Comparison of ENCODE assay signal across 1 cellular context in genomic region chr4:40530961-40531635, GRCh38.
TF ChIP-seq lines count a peak whose summit lies in the region.

No MANE protein-coding gene starts in this region.

TF ChIP-seq in K562, 482 proteins besides CTCF, POLR2A, EP300 and RAD21 (continued from another document and continues in another):
- TF ChIP-seq CTCFL (IDR thresholded peaks at IDR 0.05; ENCODE audit: borderline replicate concordance, insufficient read depth, low read depth, low read length, poor library complexity, severe bottlenecking) (no peak), POLR3A (IDR thresholded peaks at IDR 0.05; ENCODE audit: borderline replicate concordance, extremely low read depth, insufficient read depth, insufficient read length) (no peak), SNIP1 (IDR thresholded peaks at IDR 0.05; ENCODE audit: low read depth) (no peak), MXI1 (IDR thresholded peaks at IDR 0.05; ENCODE audit: low read depth, low read length) (no peak), MLLT1 (IDR thresholded peaks at IDR 0.05) (peak; percentile 33 to 55; a peak in 1 of 4 replicates), NCOR1 (IDR thresholded peaks at IDR 0.05) (peak; percentile 59), ZNF274 (IDR thresholded peaks at IDR 0.05; ENCODE audit: borderline replicate concordance, low read depth, low read length) (no peak), GATAD2A (IDR thresholded peaks at IDR 0.05) (0 out of 2 replicates have a peak, but pooled peaks have one; percentile 43), PML (IDR thresholded peaks at IDR 0.05; ENCODE audit: low read length) (no peak), HDAC3 (IDR thresholded peaks at IDR 0.05; ENCODE audit: borderline replicate concordance, partially characterized antibody) (no peak), SMAD1 (IDR thresholded peaks at IDR 0.05; ENCODE audit: low read depth, low read length, partially characterized antibody) (no peak), SNRNP70 (optimal IDR thresholded peaks at IDR 0.05; ENCODE audit: low read depth, low read length) (no peak), ZNF24 (IDR thresholded peaks at IDR 0.05) (no peak), KDM4B (IDR thresholded peaks at IDR 0.05; ENCODE audit: borderline replicate concordance in 2 of 2, low read depth in 1 of 2) (no peak), PYGO2 (tag; IDR thresholded peaks at IDR 0.05) (no peak), NONO (IDR thresholded peaks at IDR 0.05; ENCODE audit: low read depth in 2 of 2, low read length in 1 of 2) (no peak), MTF1 (CRISPR knock-in tag; IDR thresholded peaks at IDR 0.05; ENCODE audit: borderline replicate concordance) (no peak), ARHGAP35 (IDR thresholded peaks at IDR 0.05; ENCODE audit: partially characterized antibody) (no peak), ZNF77 (CRISPR knock-in tag; IDR thresholded peaks at IDR 0.05) (no peak), ZC3H8 (IDR thresholded peaks at IDR 0.05) (no peak), ZKSCAN3 (CRISPR knock-in tag; IDR thresholded peaks at IDR 0.05) (no peak), KDM5B (IDR thresholded peaks at IDR 0.05; ENCODE audit: insufficient replicate concordance, low read depth, low read length) (no peak), ZNF41 (CRISPR knock-in tag; conservative IDR thresholded peaks at IDR 0.05) (no peak), NR2F6 (CRISPR knock-in tag; IDR thresholded peaks at IDR 0.05) (no peak), FOXM1 (IDR thresholded peaks at IDR 0.05; ENCODE audit: low read depth) (no peak), FOXM1 (CRISPR knock-in tag; IDR thresholded peaks at IDR 0.05; ENCODE audit: low read depth) (no peak), ZNF436 (CRISPR knock-in tag; IDR thresholded peaks at IDR 0.05) (no peak), SMARCA5 (IDR thresholded peaks at IDR 0.05) (no peak), TAF9B (IDR thresholded peaks at IDR 0.05; ENCODE audit: partially characterized antibody) (peak; percentile 48), TEAD1 (CRISPR knock-in tag; IDR thresholded peaks at IDR 0.05) (0 out of 4 replicates have a peak, but pooled peaks of 1 of the 2 experiments have one; percentile 51), COPS2 (conservative IDR thresholded peaks at IDR 0.05) (no peak), ZNF175 (CRISPR knock-in tag; IDR thresholded peaks at IDR 0.05; ENCODE audit: low read depth) (no peak), HNRNPL (IDR thresholded peaks at IDR 0.05; ENCODE audit: low read depth, low read length) (no peak), TCF7 (IDR thresholded peaks at IDR 0.05; ENCODE audit: borderline replicate concordance) (no peak), KAT8 (IDR thresholded peaks at IDR 0.05; ENCODE audit: low read depth) (no peak), HMGN3 (IDR thresholded peaks at IDR 0.05; ENCODE audit: borderline replicate concordance, extremely low read depth, insufficient read length, low read depth, low read length) (no peak)
- TF ChIP-seq, protein P1, sequence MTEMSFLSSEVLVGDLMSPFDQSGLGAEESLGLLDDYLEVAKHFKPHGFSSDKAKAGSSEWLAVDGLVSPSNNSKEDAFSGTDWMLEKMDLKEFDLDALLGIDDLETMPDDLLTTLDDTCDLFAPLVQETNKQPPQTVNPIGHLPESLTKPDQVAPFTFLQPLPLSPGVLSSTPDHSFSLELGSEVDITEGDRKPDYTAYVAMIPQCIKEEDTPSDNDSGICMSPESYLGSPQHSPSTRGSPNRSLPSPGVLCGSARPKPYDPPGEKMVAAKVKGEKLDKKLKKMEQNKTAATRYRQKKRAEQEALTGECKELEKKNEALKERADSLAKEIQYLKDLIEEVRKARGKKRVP (CRISPR knock-in tag; IDR thresholded peaks at IDR 0.05): no peak
- TF ChIP-seq, protein P2, sequence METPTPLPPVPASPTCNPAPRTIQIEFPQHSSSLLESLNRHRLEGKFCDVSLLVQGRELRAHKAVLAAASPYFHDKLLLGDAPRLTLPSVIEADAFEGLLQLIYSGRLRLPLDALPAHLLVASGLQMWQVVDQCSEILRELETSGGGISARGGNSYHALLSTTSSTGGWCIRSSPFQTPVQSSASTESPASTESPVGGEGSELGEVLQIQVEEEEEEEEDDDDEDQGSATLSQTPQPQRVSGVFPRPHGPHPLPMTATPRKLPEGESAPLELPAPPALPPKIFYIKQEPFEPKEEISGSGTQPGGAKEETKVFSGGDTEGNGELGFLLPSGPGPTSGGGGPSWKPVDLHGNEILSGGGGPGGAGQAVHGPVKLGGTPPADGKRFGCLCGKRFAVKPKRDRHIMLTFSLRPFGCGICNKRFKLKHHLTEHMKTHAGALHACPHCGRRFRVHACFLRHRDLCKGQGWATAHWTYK (CRISPR knock-in tag; IDR thresholded peaks at IDR 0.05): no peak
- TF ChIP-seq, protein P3, sequence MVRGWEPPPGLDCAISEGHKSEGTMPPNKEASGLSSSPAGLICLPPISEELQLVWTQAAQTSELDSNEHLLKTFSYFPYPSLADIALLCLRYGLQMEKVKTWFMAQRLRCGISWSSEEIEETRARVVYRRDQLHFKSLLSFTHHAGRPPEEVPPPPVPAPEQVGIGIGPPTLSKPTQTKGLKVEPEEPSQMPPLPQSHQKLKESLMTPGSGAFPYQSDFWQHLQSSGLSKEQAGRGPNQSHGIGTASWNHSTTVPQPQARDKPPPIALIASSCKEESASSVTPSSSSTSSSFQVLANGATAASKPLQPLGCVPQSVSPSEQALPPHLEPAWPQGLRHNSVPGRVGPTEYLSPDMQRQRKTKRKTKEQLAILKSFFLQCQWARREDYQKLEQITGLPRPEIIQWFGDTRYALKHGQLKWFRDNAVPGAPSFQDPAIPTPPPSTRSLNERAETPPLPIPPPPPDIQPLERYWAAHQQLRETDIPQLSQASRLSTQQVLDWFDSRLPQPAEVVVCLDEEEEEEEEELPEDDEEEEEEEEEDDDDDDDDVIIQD (CRISPR knock-in tag; IDR thresholded peaks at IDR 0.05): no peak
- TF ChIP-seq, protein P4, sequence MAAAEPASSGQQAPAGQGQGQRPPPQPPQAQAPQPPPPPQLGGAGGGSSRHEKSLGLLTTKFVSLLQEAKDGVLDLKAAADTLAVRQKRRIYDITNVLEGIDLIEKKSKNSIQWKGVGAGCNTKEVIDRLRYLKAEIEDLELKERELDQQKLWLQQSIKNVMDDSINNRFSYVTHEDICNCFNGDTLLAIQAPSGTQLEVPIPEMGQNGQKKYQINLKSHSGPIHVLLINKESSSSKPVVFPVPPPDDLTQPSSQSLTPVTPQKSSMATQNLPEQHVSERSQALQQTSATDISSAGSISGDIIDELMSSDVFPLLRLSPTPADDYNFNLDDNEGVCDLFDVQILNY (CRISPR knock-in tag; IDR thresholded peaks at IDR 0.05): no peak
- TF ChIP-seq, protein P5, sequence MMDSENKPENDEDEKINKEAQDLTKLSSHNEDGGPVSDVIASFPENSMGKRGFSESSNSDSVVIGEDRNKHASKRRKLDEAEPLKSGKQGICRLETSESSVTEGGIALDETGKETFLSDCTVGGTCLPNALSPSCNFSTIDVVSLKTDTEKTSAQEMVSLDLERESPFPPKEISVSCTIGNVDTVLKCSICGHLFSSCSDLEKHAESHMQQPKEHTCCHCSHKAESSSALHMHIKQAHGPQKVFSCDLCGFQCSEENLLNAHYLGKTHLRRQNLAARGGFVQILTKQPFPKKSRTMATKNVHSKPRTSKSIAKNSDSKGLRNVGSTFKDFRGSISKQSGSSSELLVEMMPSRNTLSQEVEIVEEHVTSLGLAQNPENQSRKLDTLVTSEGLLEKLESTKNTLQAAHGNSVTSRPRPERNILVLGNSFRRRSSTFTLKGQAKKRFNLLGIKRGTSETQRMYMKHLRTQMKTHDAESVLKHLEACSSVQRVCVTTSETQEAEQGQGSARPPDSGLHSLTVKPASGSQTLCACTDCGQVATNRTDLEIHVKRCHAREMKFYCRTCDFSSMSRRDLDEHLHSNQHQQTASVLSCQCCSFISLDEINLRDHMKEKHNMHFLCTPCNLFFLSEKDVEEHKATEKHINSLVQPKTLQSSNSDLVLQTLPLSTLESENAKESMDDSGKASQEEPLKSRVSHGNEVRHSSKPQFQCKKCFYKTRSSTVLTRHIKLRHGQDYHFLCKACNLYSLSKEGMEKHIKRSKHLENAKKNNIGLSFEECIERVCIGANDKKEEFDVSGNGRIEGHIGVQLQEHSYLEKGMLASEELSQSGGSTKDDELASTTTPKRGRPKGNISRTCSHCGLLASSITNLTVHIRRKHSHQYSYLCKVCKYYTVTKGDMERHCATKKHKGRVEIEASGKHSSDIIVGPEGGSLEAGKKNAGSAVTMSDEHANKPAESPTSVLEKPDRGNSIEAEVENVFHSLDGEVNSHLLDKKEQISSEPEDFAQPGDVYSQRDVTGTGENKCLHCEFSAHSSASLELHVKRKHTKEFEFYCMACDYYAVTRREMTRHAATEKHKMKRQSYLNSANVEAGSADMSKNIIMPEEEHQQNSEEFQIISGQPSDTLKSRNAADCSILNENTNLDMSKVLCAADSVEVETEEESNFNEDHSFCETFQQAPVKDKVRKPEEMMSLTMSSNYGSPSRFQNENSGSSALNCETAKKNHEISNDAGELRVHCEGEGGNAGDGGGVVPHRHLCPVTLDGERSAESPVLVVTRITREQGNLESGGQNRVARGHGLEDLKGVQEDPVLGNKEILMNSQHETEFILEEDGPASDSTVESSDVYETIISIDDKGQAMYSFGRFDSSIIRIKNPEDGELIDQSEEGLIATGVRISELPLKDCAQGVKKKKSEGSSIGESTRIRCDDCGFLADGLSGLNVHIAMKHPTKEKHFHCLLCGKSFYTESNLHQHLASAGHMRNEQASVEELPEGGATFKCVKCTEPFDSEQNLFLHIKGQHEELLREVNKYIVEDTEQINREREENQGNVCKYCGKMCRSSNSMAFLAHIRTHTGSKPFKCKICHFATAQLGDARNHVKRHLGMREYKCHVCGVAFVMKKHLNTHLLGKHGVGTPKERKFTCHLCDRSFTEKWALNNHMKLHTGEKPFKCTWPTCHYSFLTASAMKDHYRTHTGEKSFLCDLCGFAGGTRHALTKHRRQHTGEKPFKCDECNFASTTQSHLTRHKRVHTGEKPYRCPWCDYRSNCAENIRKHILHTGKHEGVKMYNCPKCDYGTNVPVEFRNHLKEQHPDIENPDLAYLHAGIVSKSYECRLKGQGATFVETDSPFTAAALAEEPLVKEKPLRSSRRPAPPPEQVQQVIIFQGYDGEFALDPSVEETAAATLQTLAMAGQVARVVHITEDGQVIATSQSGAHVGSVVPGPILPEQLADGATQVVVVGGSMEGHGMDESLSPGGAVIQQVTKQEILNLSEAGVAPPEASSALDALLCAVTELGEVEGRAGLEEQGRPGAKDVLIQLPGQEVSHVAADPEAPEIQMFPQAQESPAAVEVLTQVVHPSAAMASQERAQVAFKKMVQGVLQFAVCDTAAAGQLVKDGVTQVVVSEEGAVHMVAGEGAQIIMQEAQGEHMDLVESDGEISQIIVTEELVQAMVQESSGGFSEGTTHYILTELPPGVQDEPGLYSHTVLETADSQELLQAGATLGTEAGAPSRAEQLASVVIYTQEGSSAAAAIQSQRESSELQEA (IDR thresholded peaks at IDR 0.05; ENCODE audit: low read depth): no peak
